ENCODE assay signal across 18 cellular contexts in the genomic region with DNA sequence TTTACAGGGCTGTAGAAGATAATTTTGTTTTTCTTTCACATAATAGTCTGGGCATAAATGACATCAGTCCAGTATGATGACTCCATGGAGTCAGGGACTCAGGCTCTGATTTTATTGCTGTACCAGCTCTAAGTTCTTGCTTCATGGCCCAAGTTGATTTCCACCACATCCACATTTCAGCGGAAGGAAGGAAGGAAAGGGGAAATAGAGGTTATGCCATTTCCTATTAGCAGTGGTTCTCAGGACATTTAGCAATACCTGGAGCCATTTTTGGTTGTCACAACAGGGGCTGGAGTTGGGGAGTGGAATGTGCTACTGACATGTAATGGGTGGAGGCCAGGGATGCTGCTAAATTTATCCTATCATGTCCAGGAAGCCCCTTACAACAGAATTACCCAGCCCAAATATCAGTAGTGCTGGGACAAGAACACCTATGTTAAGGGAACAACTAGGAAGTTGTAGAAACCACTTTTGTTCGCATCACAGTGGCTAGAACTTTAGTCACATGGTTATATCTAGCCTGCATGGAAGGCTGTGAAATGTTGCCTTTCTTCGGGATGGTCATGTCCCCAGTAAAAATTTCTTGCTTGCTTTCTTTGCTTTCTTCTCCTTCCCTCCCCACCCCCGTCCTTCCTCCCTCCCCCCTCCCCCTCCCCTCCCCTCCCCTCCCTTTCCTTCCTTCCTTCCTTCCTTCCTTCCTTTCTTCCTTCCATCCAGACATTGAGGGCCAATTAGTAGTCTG. TPM values are rescaled to one million over a fixed set of nuclear protein-coding genes. Genes with fewer than 3 reads are reported as not detected.
A peak's percentile ranks its signal among the peaks of the same experiment; 100 is the strongest.
DNase-seq lines count a peak whose midpoint lies in the region; ATAC-seq and TF ChIP-seq lines count a peak whose summit lies in the region.
"Had no signal": no experiment of that assay in that cellular context is flagged by ENCODE, and none has a peak within 500 bp of the region (broad histone marks: within the 10 kb centered on the region; RNA-seq: fewer than 3 reads in every experiment).

No MANE protein-coding gene starts in this region.

- H3K36me3 Mint-ChIP-seq in activated CD8-positive, alpha-beta T cell treated with anti-CD3 and anti-CD28 coated beads, Interleukin-2, amount 10 ng/mL, durations not matched to agents 7 days and 5 days (ENCODE audit: low read depth) = peaks cover 43% of the 10 kb centered on the region
- peaks cover 33% of the 10 kb centered on the region for H3K36me3 Mint-ChIP-seq in activated CD8-positive, alpha-beta T cell treated with anti-CD3 and anti-CD28 coated beads for 36 hours (ENCODE audit: low read depth)
- peaks cover 6% of the 10 kb centered on the region for H3K36me3 Mint-ChIP-seq in chondrocyte (ENCODE audit: low read depth)

- no peak for TF ChIP-seq CTCF in activated CD8-positive, alpha-beta T cell treated with anti-CD3 and anti-CD28 coated beads for 36 hours (IDR thresholded peaks at IDR 0.05)
- no peak for TF ChIP-seq CTCF in NB4 (IDR thresholded peaks at IDR 0.05; ENCODE audit: low read depth, low read length)
- no peak for TF ChIP-seq CTCF in chondrocyte (IDR thresholded peaks at IDR 0.05)
- TF ChIP-seq CTCF in upper lobe of right lung (IDR thresholded peaks at IDR 0.05) = no peak

- peaks cover 55% of the 10 kb centered on the region for H3K4me1 Mint-ChIP-seq in activated CD8-positive, alpha-beta T cell treated with anti-CD3 and anti-CD28 coated beads, Interleukin-2, amount 10 ng/mL, durations not matched to agents 7 days and 5 days (ENCODE audit: low read depth)
- H3K4me1 Mint-ChIP-seq in activated CD8-positive, alpha-beta T cell treated with anti-CD3 and anti-CD28 coated beads for 36 hours (ENCODE audit: low read depth) = peaks cover 64% of the 10 kb centered on the region
- H3K4me1 Mint-ChIP-seq in chondrocyte (ENCODE audit: low read depth) = peaks cover 24% of the 10 kb centered on the region

- no peak for DNase-seq in activated CD8-positive, alpha-beta T cell treated with anti-CD3 and anti-CD28 coated beads, Interleukin-2, amount 10 ng/mL, durations not matched to agents 7 days and 5 days
- no peak for DNase-seq in activated CD8-positive, alpha-beta T cell treated with anti-CD3 and anti-CD28 coated beads for 36 hours
- DNase-seq in NB4 (ENCODE audit: low read depth) = peak; percentile 9
- no peak for DNase-seq in chondrocyte (ENCODE audit: low spot score)
- no peak for DNase-seq in upper lobe of right lung
- no peak for DNase-seq in NCI-H2029 treated with DMSO at 0.1 percent for 48 hours (lab: John Stamatoyannopoulos, UW)
- DNase-seq in NCI-H187 treated with DMSO at 0.1 percent for 48 hours (lab: John Stamatoyannopoulos, UW) = no peak
- DNase-seq: CD4-positive, alpha-beta memory T cell; DND-41; GDM1; HCEC 1CT; IMR-90; NCI-H1092; NCI-H1694 treated with DMSO at 0.1 percent for 48 hours; NCI-H82; RPMI8226 had no signal

- H3K36me3 ChIP-seq in upper lobe of right lung = no peaks in the 10 kb centered on the region

- no peaks in the 10 kb centered on the region for H3K9me3 Mint-ChIP-seq in activated CD8-positive, alpha-beta T cell treated with anti-CD3 and anti-CD28 coated beads, Interleukin-2, amount 10 ng/mL, durations not matched to agents 7 days and 5 days (ENCODE audit: insufficient read depth)
- H3K9me3 Mint-ChIP-seq in activated CD8-positive, alpha-beta T cell treated with anti-CD3 and anti-CD28 coated beads for 36 hours = no peaks in the 10 kb centered on the region
- H3K9me3 Mint-ChIP-seq in chondrocyte (ENCODE audit: low read depth) = no peaks in the 10 kb centered on the region
- H3K9me3 Mint-ChIP-seq: CD4-positive, alpha-beta memory T cell had no signal

- no peaks in the 10 kb centered on the region for H3K27me3 ChIP-seq in upper lobe of right lung
- H3K27me3 ChIP-seq: SJSA1 had no signal

- POLR2A ChIA-PET in activated CD8-positive, alpha-beta T cell treated with anti-CD3 and anti-CD28 coated beads, Interleukin-2, amount 10 ng/mL, durations not matched to agents 7 days and 5 days (lab: Charles Lee) = no interaction called here
- POLR2A ChIA-PET in activated CD8-positive, alpha-beta T cell treated with anti-CD3 and anti-CD28 coated beads for 36 hours (lab: Charles Lee) = no interaction called here

- no peak overlapping the region for H3K4me3 ChIP-seq in NB4 (ENCODE audit: low read depth, low read length)
- H3K4me3 ChIP-seq in upper lobe of right lung = no peak overlapping the region
- H3K4me3 ChIP-seq: A549, SJSA1 had no signal

- CTCF ChIA-PET in activated CD8-positive, alpha-beta T cell treated with anti-CD3 and anti-CD28 coated beads, Interleukin-2, amount 10 ng/mL, durations not matched to agents 7 days and 5 days (lab: Charles Lee) = interaction anchor here (2.2 kb wide), 1 partner anchor 17 kb away, joined by 5 read pairs; no protein-coding TSS in a partner anchor
- CTCF ChIA-PET in activated CD8-positive, alpha-beta T cell treated with anti-CD3 and anti-CD28 coated beads for 36 hours (lab: Charles Lee) = interaction anchor here (1.6 kb wide), 1 partner anchor 10 kb away, joined by 3 read pairs; no protein-coding TSS in a partner anchor

- intact Hi-C loops in activated CD8-positive, alpha-beta T cell treated with anti-CD3 and anti-CD28 coated beads for 36 hours (cut with micrococcal nuclease) = no loop called here
- intact Hi-C loops in upper lobe of right lung (cut with DNase I) = no loop called here

- H3K4me1 ChIP-seq in upper lobe of right lung = peaks cover 4% of the 10 kb centered on the region
- H3K4me1 ChIP-seq: A549, SJSA1 had no signal

- no peak for TF ChIP-seq POLR2A in NB4 (IDR thresholded peaks at IDR 0.05; ENCODE audit: extremely low read depth, insufficient read length)

- H3K4me3 Mint-ChIP-seq in activated CD8-positive, alpha-beta T cell treated with anti-CD3 and anti-CD28 coated beads, Interleukin-2, amount 10 ng/mL, durations not matched to agents 7 days and 5 days = no peak overlapping the region
- no peak overlapping the region for H3K4me3 Mint-ChIP-seq in activated CD8-positive, alpha-beta T cell treated with anti-CD3 and anti-CD28 coated beads for 36 hours
- H3K4me3 Mint-ChIP-seq in chondrocyte (ENCODE audit: unreplicated experiment) = no peak overlapping the region

- ATAC-seq in activated CD8-positive, alpha-beta T cell treated with anti-CD3 and anti-CD28 coated beads, Interleukin-2, amount 10 ng/mL, durations not matched to agents 7 days and 5 days = no peak
- ATAC-seq in activated CD8-positive, alpha-beta T cell treated with anti-CD3 and anti-CD28 coated beads for 36 hours = no peak
- peak; percentile 32 for ATAC-seq in upper lobe of right lung
- ATAC-seq: A549 had no signal

- peak overlapping the region; percentile 39 for H3K27ac Mint-ChIP-seq in activated CD8-positive, alpha-beta T cell treated with anti-CD3 and anti-CD28 coated beads, Interleukin-2, amount 10 ng/mL, durations not matched to agents 7 days and 5 days
- no peak overlapping the region for H3K27ac Mint-ChIP-seq in activated CD8-positive, alpha-beta T cell treated with anti-CD3 and anti-CD28 coated beads for 36 hours
- peak overlapping the region; percentile 24 for H3K27ac Mint-ChIP-seq in chondrocyte (ENCODE audit: unreplicated experiment)

- H3K27ac ChIP-seq in upper lobe of right lung = no peak overlapping the region
- H3K27ac ChIP-seq: A549, SJSA1 had no signal

- H3K27me3 Mint-ChIP-seq in activated CD8-positive, alpha-beta T cell treated with anti-CD3 and anti-CD28 coated beads, Interleukin-2, amount 10 ng/mL, durations not matched to agents 7 days and 5 days (ENCODE audit: low read depth) = no peaks in the 10 kb centered on the region
- no peaks in the 10 kb centered on the region for H3K27me3 Mint-ChIP-seq in activated CD8-positive, alpha-beta T cell treated with anti-CD3 and anti-CD28 coated beads for 36 hours
- no peaks in the 10 kb centered on the region for H3K27me3 Mint-ChIP-seq in chondrocyte (ENCODE audit: low read depth)
- H3K27me3 Mint-ChIP-seq: CD4-positive, alpha-beta memory T cell had no signal

- no peaks in the 10 kb centered on the region for H3K9me3 ChIP-seq in upper lobe of right lung
- H3K9me3 ChIP-seq: A549, SJSA1 had no signal

RNA-seq across cellular contexts. Expression of gene OXSR1, which starts 42.1 kb away (rescaled TPM):
- 10 to 100 TPM; 56.9 to 60.3 TPM for total RNA-seq in activated CD8-positive, alpha-beta T cell treated with anti-CD3 and anti-CD28 coated beads, Interleukin-2, amount 10 ng/mL, durations not matched to agents 7 days and 5 days
- 10 to 100 TPM; 56.5 to 57.9 TPM for total RNA-seq in activated CD8-positive, alpha-beta T cell treated with anti-CD3 and anti-CD28 coated beads for 36 hours
- total RNA-seq in chondrocyte (66.5 to 76.0 TPM (median 72.0 TPM) in 3 replicates), upper lobe of right lung (32.7 TPM)

RNA-seq across cellular contexts. Expression of gene SLC22A13, which starts 58.2 kb away (rescaled TPM):
- total RNA-seq in activated CD8-positive, alpha-beta T cell treated with anti-CD3 and anti-CD28 coated beads, Interleukin-2, amount 10 ng/mL, durations not matched to agents 7 days and 5 days = 1 to 10 TPM in 1 of 2 experiments, under 1 TPM in 1; 0.58 to 1.0 TPM
- under 1 TPM; 0.18 to 0.31 TPM for total RNA-seq in activated CD8-positive, alpha-beta T cell treated with anti-CD3 and anti-CD28 coated beads for 36 hours
- total RNA-seq in chondrocyte (0.62 to 2.9 TPM (median 0.97 TPM) in 3 replicates), upper lobe of right lung (0.41 TPM)
- total RNA-seq: SJSA1 had no signal
